Comparison of ENCODE assay signal across 8 cellular contexts in genomic region chr14:77457522-77458248, GRCh38. TPM values are rescaled to one million over a fixed set of nuclear protein-coding genes. Genes with fewer than 3 reads are reported as not detected.
DNase-seq lines count a peak whose midpoint lies in the region; ATAC-seq and TF ChIP-seq lines count a peak whose summit lies in the region.

AHSA1 (plus strand) TSS chr14:77458093; CDS start chr14:77458190, 97 bp downstream.
VIPAS39 (minus strand) TSS chr14:77457601; CDS start chr14:77454102, 3,499 bp downstream.

- POLR2A ChIA-PET in activated naive CD8-positive, alpha-beta T cell treated with anti-CD3 and anti-CD28 coated beads, Interleukin-2, amount 10 ng/mL, durations not matched to agents 7 days and 5 days (lab: Charles Lee), result interaction anchor here (0.6 to 2.7 kb wide), 5 partner anchors 80 to 303 kb away, joined by 3 to 14 read pairs (median 5); partner anchors contain the start of genes GSTZ1, POMT2, SAMD15 and SNW1

- no peaks in the 10 kb centered on the region for H3K9me3 Mint-ChIP-seq in activated naive CD8-positive, alpha-beta T cell treated with anti-CD3 and anti-CD28 coated beads, Interleukin-2, amount 10 ng/mL, durations not matched to agents 7 days and 5 days

- peaks cover 12% of the 10 kb centered on the region for H3K36me3 ChIP-seq in SU-DHL-6 (ENCODE audit: low read length)
- no peaks in the 10 kb centered on the region for H3K36me3 ChIP-seq in ovary
- peaks cover 28 to 31% of the 10 kb centered on the region in 2 donors for H3K36me3 ChIP-seq in thyroid gland

- H3K79me2 ChIP-seq in SU-DHL-6 (ENCODE audit: insufficient read depth, low read length), result peaks cover 44% of the 10 kb centered on the region

- peaks cover 9% of the 10 kb centered on the region; the same call in 1 of the 2 replicates for H4K20me1 ChIP-seq in SU-DHL-6 (ENCODE audit: low read depth, low read length)

- peak within 1 kb of the TSS; percentile 90 for H3K9ac ChIP-seq in SU-DHL-6 (ENCODE audit: low read length)

- H3K27me3 Mint-ChIP-seq in activated naive CD8-positive, alpha-beta T cell treated with anti-CD3 and anti-CD28 coated beads, Interleukin-2, amount 10 ng/mL, durations not matched to agents 7 days and 5 days, result no peaks in the 10 kb centered on the region

- H3K4me1 ChIP-seq in ovary (ENCODE audit: insufficient read depth) (no peaks in the 10 kb centered on the region), thyroid gland (peaks cover 19 to 22% of the 10 kb centered on the region in 2 donors)

- 0 to 1% (median 0%) methylated on average over 50 of the region's 50 CpGs for WGBS in ovary, 3 donors
- 0 to 1% methylated on average over 38 to 40 of the region's 50 CpGs for WGBS in thyroid gland, 2 donors

- intact Hi-C loops in Right ventricle myocardium inferior (cut with DNase I), result loop anchor here (2.0 to 5.0 kb wide), 4 partner anchors 81 to 159 kb away; partner anchors contain the start of genes GSTZ1, POMT2, SAMD15 and SPTLC2
- intact Hi-C loops in ovary (cut with DNase I), result loop anchor here in 2 of 4 donors (5.0 to 10.0 kb wide), 3 partner anchors 97 to 135 kb away; partner anchors contain the start of genes GSTZ1 (in 2 of the 2) and POMT2 (in 2 of the 2)
- intact Hi-C loops in thyroid gland (cut with DNase I), result loop anchor here (5.0 kb wide), 1 partner anchor 95 kb away; no protein-coding TSS in a partner anchor

- H3K9me3 ChIP-seq in SU-DHL-6 (ENCODE audit: insufficient read depth, low read length) (no peaks in the 10 kb centered on the region), ovary (no peaks in the 10 kb centered on the region), thyroid gland (no peaks in the 10 kb centered on the region)

- H3F3A ChIP-seq in SU-DHL-6 (ENCODE audit: insufficient read depth), result peaks cover 9% of the 10 kb centered on the region; the same call in 1 of the 2 replicates

- ATAC-seq in HG02678 (IDR thresholded peaks at IDR 0.05; ENCODE audit: unreplicated experiment), result peak; percentile 91
- ATAC-seq in activated naive CD8-positive, alpha-beta T cell treated with anti-CD3 and anti-CD28 coated beads, Interleukin-2, amount 10 ng/mL, durations not matched to agents 7 days and 5 days (ENCODE audit: low read depth), result peak; percentile 92
- ATAC-seq in Right ventricle myocardium inferior, result peak; percentile 99

- H2AFZ ChIP-seq in SU-DHL-6 (ENCODE audit: low read depth, low read length, severe bottlenecking), result peak within 1 kb of the TSS; percentile 96

- peak within 1 kb of the TSS; percentile 87 for H3K4me2 ChIP-seq in SU-DHL-6 (ENCODE audit: low read depth, low read length, poor library complexity, severe bottlenecking)

- peak within 1 kb of the TSS; percentile 91 for H3K4me3 ChIP-seq in SU-DHL-6 (ENCODE audit: insufficient read depth, low read length, poor library complexity, severe bottlenecking)
- H3K4me3 ChIP-seq in ovary, result peak within 1 kb of the TSS; percentile 82
- H3K4me3 ChIP-seq in thyroid gland (replicated peaks in 1 of 3), result peak within 1 kb of the TSS; percentile 84 to 98 (median 91)

- TF ChIP-seq POLR2A in GM10847 (IDR thresholded peaks at IDR 0.05; ENCODE audit: extremely low read depth, insufficient read length) (peak; percentile 91), ovary (IDR thresholded peaks at IDR 0.05) (peak; percentile 62), thyroid gland (IDR thresholded peaks at IDR 0.05) (peak in 1 of 2 donors; percentile 80)

- TF ChIP-seq EP300 in ovary (IDR thresholded peaks at IDR 0.05), result no peak

- H3K36me3 Mint-ChIP-seq in activated naive CD8-positive, alpha-beta T cell treated with anti-CD3 and anti-CD28 coated beads, Interleukin-2, amount 10 ng/mL, durations not matched to agents 7 days and 5 days, result peaks cover 26% of the 10 kb centered on the region

- no peaks in the 10 kb centered on the region for H3K27me3 ChIP-seq in SU-DHL-6 (ENCODE audit: low read length)
- no peaks in the 10 kb centered on the region for H3K27me3 ChIP-seq in ovary
- no peaks in the 10 kb centered on the region for H3K27me3 ChIP-seq in thyroid gland

- H3K27ac ChIP-seq in SU-DHL-6 (ENCODE audit: low read depth, low read length) (peak within 1 kb of the TSS; percentile 82), ovary (peak within 1 kb of the TSS; percentile 84 to 97), thyroid gland (peak within 1 kb of the TSS; percentile 60 to 100 (median 98))

- H3K9me2 ChIP-seq in SU-DHL-6 (replicated peaks; ENCODE audit: insufficient read depth, low read length), result no peaks in the 10 kb centered on the region

- DNase-seq in NCI-H128 (lab: John Stamatoyannopoulos, UW; ENCODE audit: unreplicated experiment), result peak; percentile 96
- DNase-seq in activated naive CD8-positive, alpha-beta T cell treated with anti-CD3 and anti-CD28 coated beads, Interleukin-2, amount 10 ng/mL, durations not matched to agents 7 days and 5 days, result peak; percentile 84
- peak; percentile 95 for DNase-seq in Right ventricle myocardium inferior (ENCODE audit: missing footprints)
- DNase-seq in ovary, result peak; percentile 91 to 95 (median 92)
- peak; percentile 97 for DNase-seq in thyroid gland

- H3K27ac Mint-ChIP-seq in activated naive CD8-positive, alpha-beta T cell treated with anti-CD3 and anti-CD28 coated beads, Interleukin-2, amount 10 ng/mL, durations not matched to agents 7 days and 5 days, result peak within 1 kb of the TSS; percentile 100

- TF ChIP-seq CTCF in SU-DHL-6 (IDR thresholded peaks at IDR 0.05; ENCODE audit: insufficient read depth, low read length, poor library complexity, severe bottlenecking), result no peak
- TF ChIP-seq CTCF in ovary (IDR thresholded peaks at IDR 0.05), result no peak
- no peak for TF ChIP-seq CTCF in thyroid gland (IDR thresholded peaks at IDR 0.05)

- H3K4me1 Mint-ChIP-seq in activated naive CD8-positive, alpha-beta T cell treated with anti-CD3 and anti-CD28 coated beads, Interleukin-2, amount 10 ng/mL, durations not matched to agents 7 days and 5 days, result peaks cover 33% of the 10 kb centered on the region

- peak within 1 kb of the TSS; percentile 100 for H3K4me3 Mint-ChIP-seq in activated naive CD8-positive, alpha-beta T cell treated with anti-CD3 and anti-CD28 coated beads, Interleukin-2, amount 10 ng/mL, durations not matched to agents 7 days and 5 days

RNA-seq across cellular contexts. Expression of gene AHSA1, which starts in this region (rescaled TPM):
- total RNA-seq in activated naive CD8-positive, alpha-beta T cell treated with anti-CD3 and anti-CD28 coated beads, Interleukin-2, amount 10 ng/mL, durations not matched to agents 7 days and 5 days, result 100 to 1,000 TPM; 154 to 163 TPM
- 194 TPM for total RNA-seq in Right ventricle myocardium inferior
- total RNA-seq in ovary, result 100 to 1,000 TPM in 3 of 7 donors, 10 to 100 TPM in 4; 57.3 to 127 (median 96.6) TPM
- polyA plus RNA-seq in ovary, result 100 to 1,000 TPM in 1 of 2 donors, 10 to 100 TPM in 1; 77.4 to 205 TPM
- total RNA-seq in thyroid gland, result 100 to 1,000 TPM in 2 of 4 donors, 10 to 100 TPM in 2; 49.4 to 111 (median 93.2) TPM

RNA-seq across cellular contexts. Expression of gene VIPAS39, which starts in this region (rescaled TPM):
- 10 to 100 TPM; 19.2 to 19.6 TPM for total RNA-seq in activated naive CD8-positive, alpha-beta T cell treated with anti-CD3 and anti-CD28 coated beads, Interleukin-2, amount 10 ng/mL, durations not matched to agents 7 days and 5 days
- total RNA-seq in Right ventricle myocardium inferior (11.0 TPM), ovary (10 to 100 TPM; 10.7 to 18.0 (median 15.1) TPM), thyroid gland (10 to 100 TPM; 17.1 to 24.9 (median 19.7) TPM)
- polyA plus RNA-seq in ovary, result 10 to 100 TPM; 18.1 to 47.0 TPM

Comparison
In these comparisons a context has a peak if more than half of its experiments do, and no peak if none do; other contexts are left out.
1. Peak in every context shown above with its lines: DNase-seq, ATAC-seq, H3K4me3 ChIP-seq and H3K27ac ChIP-seq.